ENCODE assay signal across 1 cellular context in the genomic region with DNA sequence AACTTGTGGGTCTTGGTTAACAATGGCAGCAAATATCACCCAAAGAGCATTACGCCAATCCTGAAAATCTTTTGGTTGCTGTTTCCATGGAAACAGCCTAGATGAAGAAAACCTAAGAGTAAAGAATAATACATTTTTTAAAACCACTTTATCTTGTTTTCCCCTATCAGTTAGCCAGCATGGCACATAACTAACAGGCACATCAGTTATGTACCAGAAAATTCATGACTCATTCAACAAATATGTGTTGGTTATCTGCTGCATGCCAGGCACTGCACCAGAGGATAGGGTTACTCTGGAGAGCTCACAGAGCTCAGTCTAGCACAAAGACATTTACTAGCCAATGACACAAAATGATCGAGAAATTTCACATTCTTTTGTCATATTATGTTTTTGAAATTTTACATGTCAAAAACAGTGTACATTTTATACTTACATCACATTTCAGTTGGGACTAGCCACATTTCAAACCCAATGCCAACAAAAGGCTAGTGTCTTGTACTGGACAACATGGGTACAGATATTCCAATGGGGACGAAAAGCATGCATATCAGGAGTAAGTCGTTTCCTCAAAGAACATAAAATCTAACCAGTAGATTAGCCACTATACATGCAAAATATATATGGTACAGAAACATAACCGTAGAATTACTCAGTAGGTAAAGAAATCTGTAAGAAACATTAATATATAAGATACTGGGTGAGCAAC.
TF ChIP-seq lines count a peak whose summit lies in the region.

No MANE protein-coding gene starts in this region.

TF ChIP-seq in H1, 55 proteins besides CTCF, POLR2A, EP300 and RAD21:
- no peak for TF ChIP-seq BCL11A (IDR thresholded peaks at IDR 0.05; ENCODE audit: low read depth in 2 of 2, low read length in 2 of 2)
- peak; percentile 74 for TF ChIP-seq JUND (IDR thresholded peaks at IDR 0.05; ENCODE audit: low read length)
